In the genomic region with DNA sequence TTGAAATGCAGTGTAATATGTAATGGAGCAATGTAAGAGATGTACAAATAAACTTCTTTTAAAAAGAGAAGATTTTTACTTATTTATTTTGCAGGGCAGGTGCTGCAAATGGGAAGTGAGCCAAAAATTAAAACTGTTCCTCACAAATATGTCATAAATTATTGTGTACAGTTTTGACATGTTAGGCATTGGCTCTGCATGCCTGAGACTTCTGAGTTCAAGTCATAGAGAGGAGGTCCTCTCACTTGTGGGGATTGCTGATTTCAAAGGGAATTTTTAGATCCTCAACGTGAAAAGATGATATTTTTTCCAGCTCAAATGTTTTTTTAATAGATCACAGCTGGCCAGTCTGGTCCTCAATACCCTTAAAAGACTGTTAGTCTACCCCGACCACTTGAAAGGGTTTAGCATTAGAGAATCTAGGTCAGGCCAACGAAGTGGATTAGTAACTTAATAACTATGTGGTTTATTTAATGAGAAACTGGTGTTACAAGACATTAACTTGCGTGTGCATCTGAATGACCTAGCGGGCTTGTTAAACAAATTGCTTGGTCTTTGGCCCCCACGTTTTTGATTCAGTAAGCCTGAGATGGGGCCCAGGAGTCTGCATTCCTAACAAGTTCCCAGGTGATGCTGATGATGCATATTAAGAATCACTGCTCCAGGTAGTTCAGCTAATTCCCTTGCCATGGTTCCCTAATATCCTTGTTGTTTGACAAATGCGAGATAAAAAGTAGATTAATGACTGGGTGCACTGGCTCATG, we compare ENCODE assay signal across 9 cellular contexts. TPM values are rescaled to one million over a fixed set of nuclear protein-coding genes. Genes with fewer than 3 reads are reported as not detected.
DNase-seq lines count a peak whose midpoint lies in the region; ATAC-seq and TF ChIP-seq lines count a peak whose summit lies in the region.
"Had no signal": no experiment of that assay in that cellular context is flagged by ENCODE, and none has a peak within 500 bp of the region (broad histone marks: within the 10 kb centered on the region; RNA-seq: fewer than 3 reads in every experiment).

No MANE protein-coding gene starts in this region.

- no peaks in the 10 kb centered on the region for H3K27me3 ChIP-seq in SK-N-SH (ENCODE audit: insufficient read depth)

- H3K27ac ChIP-seq in SK-N-SH (ENCODE audit: low read depth in 2 of 2, low read length in 1 of 2) = no peak overlapping the region

- no peak overlapping the region for H3K27ac Mint-ChIP-seq in immature natural killer cell

- TF ChIP-seq RAD21 in SK-N-SH (IDR thresholded peaks at IDR 0.05; ENCODE audit: low read length) = no peak

- H3K36me3 ChIP-seq in SK-N-SH (replicated peaks in 1 of 2; ENCODE audit: control insufficient read depth in 1 of 2, insufficient read depth in 2 of 2, low read length in 1 of 2) = no peaks in the 10 kb centered on the region

- TF ChIP-seq EP300 in SK-N-SH (IDR thresholded peaks at IDR 0.05; ENCODE audit: borderline replicate concordance in 1 of 2, low read depth in 1 of 2, low read length in 1 of 2) = no peak

- no peaks in the 10 kb centered on the region for H3K9me3 Mint-ChIP-seq in immature natural killer cell

- no peaks in the 10 kb centered on the region for H4K20me1 ChIP-seq in SK-N-SH (ENCODE audit: insufficient read depth)

- H3K79me2 ChIP-seq in SK-N-SH (ENCODE audit: insufficient read depth) = no peaks in the 10 kb centered on the region

- DNase-seq in NCI-H748 (lab: John Stamatoyannopoulos, UW; ENCODE audit: unreplicated experiment) (peak; percentile 20), NCI-H748 treated with DMSO at 0.1 percent for 48 hours (lab: John Stamatoyannopoulos, UW) (no peak), SK-N-SH (no peak), retinal pigment epithelial cell (ENCODE audit: low read depth) (peak; percentile 45), immature natural killer cell (no peak)
- no peak for DNase-seq in activated CD8-positive, alpha-beta memory T cell treated with anti-CD3 and anti-CD28 coated beads for 24 hours
- DNase-seq: NCI-H1048 had no signal

- H3F3A ChIP-seq in SK-N-SH (replicated peaks; ENCODE audit: insufficient read depth) = no peaks in the 10 kb centered on the region

- no peak overlapping the region for H2AFZ ChIP-seq in SK-N-SH (ENCODE audit: low read depth)

- H3K9me2 ChIP-seq in SK-N-SH = no peaks in the 10 kb centered on the region

- no peaks in the 10 kb centered on the region for H3K9me3 ChIP-seq in SK-N-SH

- POLR2A ChIA-PET in SK-N-SH (lab: Yijun Ruan, JAX) = no interaction called here

- ATAC-seq in HG02973 (IDR thresholded peaks at IDR 0.05; ENCODE audit: unreplicated experiment) (peak; percentile 69), HG03045 (IDR thresholded peaks at IDR 0.05; ENCODE audit: unreplicated experiment) (no peak)

- no peaks in the 10 kb centered on the region for H3K4me1 Mint-ChIP-seq in immature natural killer cell

- TF ChIP-seq CTCF in SK-N-SH (IDR thresholded peaks at IDR 0.05) (no peak), retinal pigment epithelial cell (conservative IDR thresholded peaks at IDR 0.05; ENCODE audit: low read depth, low read length) (no peak)

- no peak overlapping the region for H3K9ac ChIP-seq in SK-N-SH

- CTCF ChIA-PET in SK-N-SH (lab: Yijun Ruan, JAX) = no interaction called here

- H3K27me3 Mint-ChIP-seq in immature natural killer cell (ENCODE audit: low read depth in 3 of 3) = no peaks in the 10 kb centered on the region

- no peaks in the 10 kb centered on the region for H3K4me1 ChIP-seq in SK-N-SH (ENCODE audit: control insufficient read depth in 1 of 2, insufficient read depth in 2 of 2, low read depth in 1 of 2, low read length in 1 of 2)

- H3K4me3 ChIP-seq in SK-N-SH (ENCODE audit: low read depth in 2 of 2, low read length in 1 of 2) (no peak overlapping the region), retinal pigment epithelial cell (ENCODE audit: low read length) (no peak overlapping the region)

- H3K36me3 Mint-ChIP-seq in immature natural killer cell = peaks cover 4 to 10% (median 8%) of the 10 kb centered on the region in 3 donors

- WGBS in SK-N-SH (ENCODE audit: low lambda C conversion rate) = 68% methylated on average over 7 of the region's 7 CpGs

- no peak overlapping the region for H3K4me2 ChIP-seq in SK-N-SH

- no peak overlapping the region for H3K4me3 Mint-ChIP-seq in immature natural killer cell

TF ChIP-seq in SK-N-SH, 30 proteins besides CTCF, POLR2A, EP300 and RAD21:
- TF ChIP-seq NRF1 (IDR thresholded peaks at IDR 0.05; ENCODE audit: low read depth, low read length) (no peak), TCF12 (IDR thresholded peaks at IDR 0.05) (0 out of 2 replicates have a peak, but pooled peaks have one; percentile 8)
- TF ChIP-seq, protein P1, sequence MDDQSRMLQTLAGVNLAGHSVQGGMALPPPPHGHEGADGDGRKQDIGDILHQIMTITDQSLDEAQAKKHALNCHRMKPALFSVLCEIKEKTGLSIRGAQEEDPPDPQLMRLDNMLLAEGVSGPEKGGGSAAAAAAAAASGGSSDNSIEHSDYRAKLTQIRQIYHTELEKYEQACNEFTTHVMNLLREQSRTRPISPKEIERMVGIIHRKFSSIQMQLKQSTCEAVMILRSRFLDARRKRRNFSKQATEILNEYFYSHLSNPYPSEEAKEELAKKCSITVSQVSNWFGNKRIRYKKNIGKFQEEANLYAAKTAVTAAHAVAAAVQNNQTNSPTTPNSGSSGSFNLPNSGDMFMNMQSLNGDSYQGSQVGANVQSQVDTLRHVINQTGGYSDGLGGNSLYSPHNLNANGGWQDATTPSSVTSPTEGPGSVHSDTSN (IDR thresholded peaks at IDR 0.05) = no peak
TF ChIP-seq in SK-N-SH: peak in this region for 1.

RNA-seq across cellular contexts. Expression of a gene that starts 30.9 kb away (rescaled TPM):
- 2.6 and 3.1 TPM in 2 replicates for polyA plus RNA-seq in SK-N-SH (2012; rRNA removed)
- 4.9 and 6.2 TPM in 2 replicates for polyA plus RNA-seq in SK-N-SH (2012; cell fraction: cytosol; rRNA removed)
- 0.99 and 2.6 TPM in 2 replicates for polyA plus RNA-seq in SK-N-SH (2012; cell fraction: nucleus; rRNA removed)
- 10 to 100 TPM in 2 of 3 donors, 1 to 10 TPM in 1; 8.7 to 16.2 (median 13.8) TPM for polyA plus RNA-seq in immature natural killer cell

RNA-seq across cellular contexts. Expression of a gene that starts 55.3 kb away (rescaled TPM):
- polyA plus RNA-seq in SK-N-SH (2012; rRNA removed) (8.1 and 8.4 TPM in 2 replicates), immature natural killer cell (10 to 100 TPM; 16.7 to 35.2 (median 21.2) TPM)
- polyA plus RNA-seq in SK-N-SH (2012; cell fraction: cytosol; rRNA removed) = 11.6 and 12.3 TPM in 2 replicates
- 3.3 and 6.0 TPM in 2 replicates for polyA plus RNA-seq in SK-N-SH (2012; cell fraction: nucleus; rRNA removed)

Comparison
In these comparisons a context has a peak if more than half of its experiments do, and no peak if none do; other contexts are left out.
1. DNase-seq: peak in NCI-H748 (single experiment) and retinal pigment epithelial cell (single experiment); none in NCI-H748 treated with DMSO at 0.1 percent for 48 hours (single experiment), SK-N-SH (single experiment), activated CD8-positive, alpha-beta memory T cell treated with anti-CD3 and anti-CD28 coated beads for 24 hours (single experiment) and immature natural killer cell (0 of 3).